ENCODE assay signal across 1 cellular context in genomic region chr4:70694628-70695027, GRCh38. TPM values are rescaled to one million over a fixed set of nuclear protein-coding genes. Genes with fewer than 3 reads are reported as not detected.
"Had no signal": no experiment of that assay in that cellular context is flagged by ENCODE, and none has a peak within 500 bp of the region (broad histone marks: within the 10 kb centered on the region; RNA-seq: fewer than 3 reads in every experiment).

No MANE protein-coding gene starts in this region.

RNA-seq across cellular contexts. Expression of gene JCHAIN, which starts 28.3 kb away (rescaled TPM):
- total RNA-seq: G401 had no signal
